In the genomic region with DNA sequence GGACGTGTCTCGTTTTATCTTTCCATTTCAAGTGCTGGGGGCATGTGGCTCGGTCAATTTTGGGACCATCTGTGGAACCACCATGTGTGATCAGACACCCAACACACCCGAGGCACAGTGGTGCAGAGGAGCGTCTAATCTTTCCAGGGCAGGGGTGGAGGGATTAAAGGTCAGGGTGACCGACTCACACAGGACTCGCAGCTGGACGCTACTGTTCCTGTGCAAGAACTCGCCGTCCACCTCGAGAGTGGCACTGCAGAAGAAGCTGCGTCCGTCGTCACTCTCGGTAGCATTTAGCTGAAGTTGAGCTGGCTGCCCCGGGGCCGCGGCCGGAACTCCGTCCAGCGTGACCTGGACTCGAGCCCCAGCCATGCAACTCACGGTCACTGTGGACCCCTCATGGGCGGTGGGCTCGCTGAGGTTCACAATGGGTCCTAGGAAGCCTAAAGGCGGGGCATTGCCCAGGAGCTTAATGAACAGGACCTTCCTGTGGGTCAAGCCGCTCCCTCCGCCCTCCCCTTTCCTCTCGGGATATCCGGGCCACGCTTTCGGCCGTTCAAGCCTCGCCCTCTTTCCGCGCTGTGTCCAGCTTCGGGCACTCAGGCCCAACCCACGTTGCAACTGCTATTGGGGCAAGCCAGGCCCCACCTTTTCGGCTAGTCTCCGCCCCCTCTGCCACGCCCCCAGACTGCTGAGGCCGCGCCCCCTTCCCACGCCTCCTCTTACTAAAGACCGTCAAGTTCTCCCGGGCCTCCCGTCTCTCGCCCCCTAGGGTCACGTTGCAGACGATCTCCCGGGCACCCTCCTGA, we compare ENCODE assay signal across 1 cellular context.
TF ChIP-seq lines count a peak whose summit lies in the region.

No MANE protein-coding gene starts in this region.

TF ChIP-seq in K562, 482 proteins besides CTCF, POLR2A, EP300 and RAD21 (continued from another document and continues in another):
- TF ChIP-seq, protein P1, sequence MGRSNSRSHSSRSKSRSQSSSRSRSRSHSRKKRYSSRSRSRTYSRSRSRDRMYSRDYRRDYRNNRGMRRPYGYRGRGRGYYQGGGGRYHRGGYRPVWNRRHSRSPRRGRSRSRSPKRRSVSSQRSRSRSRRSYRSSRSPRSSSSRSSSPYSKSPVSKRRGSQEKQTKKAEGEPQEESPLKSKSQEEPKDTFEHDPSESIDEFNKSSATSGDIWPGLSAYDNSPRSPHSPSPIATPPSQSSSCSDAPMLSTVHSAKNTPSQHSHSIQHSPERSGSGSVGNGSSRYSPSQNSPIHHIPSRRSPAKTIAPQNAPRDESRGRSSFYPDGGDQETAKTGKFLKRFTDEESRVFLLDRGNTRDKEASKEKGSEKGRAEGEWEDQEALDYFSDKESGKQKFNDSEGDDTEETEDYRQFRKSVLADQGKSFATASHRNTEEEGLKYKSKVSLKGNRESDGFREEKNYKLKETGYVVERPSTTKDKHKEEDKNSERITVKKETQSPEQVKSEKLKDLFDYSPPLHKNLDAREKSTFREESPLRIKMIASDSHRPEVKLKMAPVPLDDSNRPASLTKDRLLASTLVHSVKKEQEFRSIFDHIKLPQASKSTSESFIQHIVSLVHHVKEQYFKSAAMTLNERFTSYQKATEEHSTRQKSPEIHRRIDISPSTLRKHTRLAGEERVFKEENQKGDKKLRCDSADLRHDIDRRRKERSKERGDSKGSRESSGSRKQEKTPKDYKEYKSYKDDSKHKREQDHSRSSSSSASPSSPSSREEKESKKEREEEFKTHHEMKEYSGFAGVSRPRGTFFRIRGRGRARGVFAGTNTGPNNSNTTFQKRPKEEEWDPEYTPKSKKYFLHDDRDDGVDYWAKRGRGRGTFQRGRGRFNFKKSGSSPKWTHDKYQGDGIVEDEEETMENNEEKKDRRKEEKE (IDR thresholded peaks at IDR 0.05; ENCODE audit: borderline replicate concordance in 1 of 2, control insufficient read depth in 1 of 2, low read depth in 2 of 2, low read length in 1 of 2): no peak
- TF ChIP-seq PTBP1 (IDR thresholded peaks at IDR 0.05; ENCODE audit: low read depth, low read length) (no peak), BMI1 (IDR thresholded peaks at IDR 0.05; ENCODE audit: low read length) (no peak), ZNF124 (CRISPR knock-in tag; IDR thresholded peaks at IDR 0.05) (no peak), DACH1 (IDR thresholded peaks at IDR 0.05; ENCODE audit: partially characterized antibody) (no peak), MYNN (IDR thresholded peaks at IDR 0.05) (no peak), MYNN (CRISPR knock-in tag; IDR thresholded peaks at IDR 0.05) (no peak), NR2C1 (IDR thresholded peaks at IDR 0.05) (peak; percentile 72), NR2C1 (tag; IDR thresholded peaks at IDR 0.05) (0 out of 2 replicates have a peak, but pooled peaks have one; percentile 34), JUN (IDR thresholded peaks at IDR 0.05; ENCODE audit: borderline replicate concordance, low read depth, low read length) (peak; percentile 41; the same call in 1 of the 2 replicates), JUN (CRISPR knock-in tag; IDR thresholded peaks at IDR 0.05; ENCODE audit: borderline replicate concordance) (no peak), CBX3 (IDR thresholded peaks at IDR 0.05; ENCODE audit: borderline replicate concordance in 1 of 2, low read length in 2 of 2) (no peak), ZNF175 (CRISPR knock-in tag; IDR thresholded peaks at IDR 0.05; ENCODE audit: low read depth) (no peak), HMG20A (CRISPR knock-in tag; conservative IDR thresholded peaks at IDR 0.05) (no peak), HNRNPUL1 (IDR thresholded peaks at IDR 0.05; ENCODE audit: low read length) (no peak), ZNF23 (CRISPR knock-in tag; IDR thresholded peaks at IDR 0.05) (no peak), SAP30 (IDR thresholded peaks at IDR 0.05; ENCODE audit: borderline replicate concordance, insufficient read depth, low read depth, low read length, poor library complexity, severe bottlenecking) (peak; percentile 36), HIVEP1 (CRISPR knock-in tag; IDR thresholded peaks at IDR 0.05) (no peak), POLR2B (IDR thresholded peaks at IDR 0.05; ENCODE audit: low read depth, partially characterized antibody) (peak; percentile 57), PML (IDR thresholded peaks at IDR 0.05; ENCODE audit: low read length) (0 out of 2 replicates have a peak, but pooled peaks have one; percentile 40), NELFE (IDR thresholded peaks at IDR 0.05; ENCODE audit: insufficient read depth, insufficient read length) (no peak), ETV6 (IDR thresholded peaks at IDR 0.05; ENCODE audit: borderline replicate concordance in 1 of 2, low read depth in 2 of 2, low read length in 1 of 2) (no peak), ETV6 (CRISPR knock-in tag; IDR thresholded peaks at IDR 0.05; ENCODE audit: borderline replicate concordance) (peak; percentile 49; the same call in 1 of the 2 replicates), TSC22D4 (tag; IDR thresholded peaks at IDR 0.05) (no peak), ZNF239 (CRISPR knock-in tag; IDR thresholded peaks at IDR 0.05) (no peak), LEF1 (IDR thresholded peaks at IDR 0.05) (no peak), FIP1L1 (IDR thresholded peaks at IDR 0.05; ENCODE audit: low read depth, low read length, poor library complexity, severe bottlenecking) (peak; percentile 62), CBX2 (IDR thresholded peaks at IDR 0.05; ENCODE audit: insufficient read depth, low read length, poor library complexity, severe bottlenecking) (no peak), SAFB (IDR thresholded peaks at IDR 0.05; ENCODE audit: borderline replicate concordance, low read depth, low read length) (peak; percentile 42; the same call in 1 of the 2 replicates), ZBTB17 (CRISPR knock-in tag; IDR thresholded peaks at IDR 0.05) (no peak), NCOR1 (IDR thresholded peaks at IDR 0.05) (peak; percentile 75; the same call in 1 of the 2 replicates), MBD2 (IDR thresholded peaks at IDR 0.05; ENCODE audit: borderline replicate concordance, low read depth) (peak; percentile 30; the same call in 1 of the 2 replicates), CBX1 (IDR thresholded peaks at IDR 0.05; ENCODE audit: low read depth) (no peak), ZBED1 (IDR thresholded peaks at IDR 0.05) (no peak), FOXA1 (IDR thresholded peaks at IDR 0.05; ENCODE audit: borderline replicate concordance) (no peak), RBM15 (IDR thresholded peaks at IDR 0.05; ENCODE audit: insufficient read depth, low read length) (no peak)
- TF ChIP-seq, protein P2, sequence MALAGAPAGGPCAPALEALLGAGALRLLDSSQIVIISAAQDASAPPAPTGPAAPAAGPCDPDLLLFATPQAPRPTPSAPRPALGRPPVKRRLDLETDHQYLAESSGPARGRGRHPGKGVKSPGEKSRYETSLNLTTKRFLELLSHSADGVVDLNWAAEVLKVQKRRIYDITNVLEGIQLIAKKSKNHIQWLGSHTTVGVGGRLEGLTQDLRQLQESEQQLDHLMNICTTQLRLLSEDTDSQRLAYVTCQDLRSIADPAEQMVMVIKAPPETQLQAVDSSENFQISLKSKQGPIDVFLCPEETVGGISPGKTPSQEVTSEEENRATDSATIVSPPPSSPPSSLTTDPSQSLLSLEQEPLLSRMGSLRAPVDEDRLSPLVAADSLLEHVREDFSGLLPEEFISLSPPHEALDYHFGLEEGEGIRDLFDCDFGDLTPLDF (CRISPR knock-in tag; IDR thresholded peaks at IDR 0.05): peak; percentile 55; the same call in 1 of the 2 replicates
- TF ChIP-seq, protein P3, sequence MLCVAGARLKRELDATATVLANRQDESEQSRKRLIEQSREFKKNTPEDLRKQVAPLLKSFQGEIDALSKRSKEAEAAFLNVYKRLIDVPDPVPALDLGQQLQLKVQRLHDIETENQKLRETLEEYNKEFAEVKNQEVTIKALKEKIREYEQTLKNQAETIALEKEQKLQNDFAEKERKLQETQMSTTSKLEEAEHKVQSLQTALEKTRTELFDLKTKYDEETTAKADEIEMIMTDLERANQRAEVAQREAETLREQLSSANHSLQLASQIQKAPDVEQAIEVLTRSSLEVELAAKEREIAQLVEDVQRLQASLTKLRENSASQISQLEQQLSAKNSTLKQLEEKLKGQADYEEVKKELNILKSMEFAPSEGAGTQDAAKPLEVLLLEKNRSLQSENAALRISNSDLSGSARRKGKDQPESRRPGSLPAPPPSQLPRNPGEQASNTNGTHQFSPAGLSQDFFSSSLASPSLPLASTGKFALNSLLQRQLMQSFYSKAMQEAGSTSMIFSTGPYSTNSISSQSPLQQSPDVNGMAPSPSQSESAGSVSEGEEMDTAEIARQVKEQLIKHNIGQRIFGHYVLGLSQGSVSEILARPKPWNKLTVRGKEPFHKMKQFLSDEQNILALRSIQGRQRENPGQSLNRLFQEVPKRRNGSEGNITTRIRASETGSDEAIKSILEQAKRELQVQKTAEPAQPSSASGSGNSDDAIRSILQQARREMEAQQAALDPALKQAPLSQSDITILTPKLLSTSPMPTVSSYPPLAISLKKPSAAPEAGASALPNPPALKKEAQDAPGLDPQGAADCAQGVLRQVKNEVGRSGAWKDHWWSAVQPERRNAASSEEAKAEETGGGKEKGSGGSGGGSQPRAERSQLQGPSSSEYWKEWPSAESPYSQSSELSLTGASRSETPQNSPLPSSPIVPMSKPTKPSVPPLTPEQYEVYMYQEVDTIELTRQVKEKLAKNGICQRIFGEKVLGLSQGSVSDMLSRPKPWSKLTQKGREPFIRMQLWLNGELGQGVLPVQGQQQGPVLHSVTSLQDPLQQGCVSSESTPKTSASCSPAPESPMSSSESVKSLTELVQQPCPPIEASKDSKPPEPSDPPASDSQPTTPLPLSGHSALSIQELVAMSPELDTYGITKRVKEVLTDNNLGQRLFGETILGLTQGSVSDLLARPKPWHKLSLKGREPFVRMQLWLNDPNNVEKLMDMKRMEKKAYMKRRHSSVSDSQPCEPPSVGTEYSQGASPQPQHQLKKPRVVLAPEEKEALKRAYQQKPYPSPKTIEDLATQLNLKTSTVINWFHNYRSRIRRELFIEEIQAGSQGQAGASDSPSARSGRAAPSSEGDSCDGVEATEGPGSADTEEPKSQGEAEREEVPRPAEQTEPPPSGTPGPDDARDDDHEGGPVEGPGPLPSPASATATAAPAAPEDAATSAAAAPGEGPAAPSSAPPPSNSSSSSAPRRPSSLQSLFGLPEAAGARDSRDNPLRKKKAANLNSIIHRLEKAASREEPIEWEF (CRISPR knock-in tag; IDR thresholded peaks at IDR 0.05): no peak
- TF ChIP-seq, protein P4, sequence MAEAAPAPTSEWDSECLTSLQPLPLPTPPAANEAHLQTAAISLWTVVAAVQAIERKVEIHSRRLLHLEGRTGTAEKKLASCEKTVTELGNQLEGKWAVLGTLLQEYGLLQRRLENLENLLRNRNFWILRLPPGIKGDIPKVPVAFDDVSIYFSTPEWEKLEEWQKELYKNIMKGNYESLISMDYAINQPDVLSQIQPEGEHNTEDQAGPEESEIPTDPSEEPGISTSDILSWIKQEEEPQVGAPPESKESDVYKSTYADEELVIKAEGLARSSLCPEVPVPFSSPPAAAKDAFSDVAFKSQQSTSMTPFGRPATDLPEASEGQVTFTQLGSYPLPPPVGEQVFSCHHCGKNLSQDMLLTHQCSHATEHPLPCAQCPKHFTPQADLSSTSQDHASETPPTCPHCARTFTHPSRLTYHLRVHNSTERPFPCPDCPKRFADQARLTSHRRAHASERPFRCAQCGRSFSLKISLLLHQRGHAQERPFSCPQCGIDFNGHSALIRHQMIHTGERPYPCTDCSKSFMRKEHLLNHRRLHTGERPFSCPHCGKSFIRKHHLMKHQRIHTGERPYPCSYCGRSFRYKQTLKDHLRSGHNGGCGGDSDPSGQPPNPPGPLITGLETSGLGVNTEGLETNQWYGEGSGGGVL (CRISPR knock-in tag; IDR thresholded peaks at IDR 0.05): no peak
- TF ChIP-seq, protein P5, sequence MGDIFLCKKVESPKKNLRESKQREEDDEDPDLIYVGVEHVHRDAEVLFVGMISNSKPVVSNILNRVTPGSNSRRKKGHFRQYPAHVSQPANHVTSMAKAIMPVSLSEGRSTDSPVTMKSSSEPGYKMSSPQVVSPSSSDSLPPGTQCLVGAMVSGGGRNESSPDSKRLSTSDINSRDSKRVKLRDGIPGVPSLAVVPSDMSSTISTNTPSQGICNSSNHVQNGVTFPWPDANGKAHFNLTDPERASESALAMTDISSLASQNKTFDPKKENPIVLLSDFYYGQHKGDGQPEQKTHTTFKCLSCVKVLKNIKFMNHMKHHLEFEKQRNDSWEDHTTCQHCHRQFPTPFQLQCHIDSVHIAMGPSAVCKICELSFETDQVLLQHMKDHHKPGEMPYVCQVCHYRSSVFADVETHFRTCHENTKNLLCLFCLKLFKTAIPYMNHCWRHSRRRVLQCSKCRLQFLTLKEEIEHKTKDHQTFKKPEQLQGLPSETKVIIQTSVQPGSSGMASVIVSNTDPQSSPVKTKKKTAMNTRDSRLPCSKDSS (IDR thresholded peaks at IDR 0.05; ENCODE audit: low read depth, partially characterized antibody): no peak
- TF ChIP-seq, protein P6, sequence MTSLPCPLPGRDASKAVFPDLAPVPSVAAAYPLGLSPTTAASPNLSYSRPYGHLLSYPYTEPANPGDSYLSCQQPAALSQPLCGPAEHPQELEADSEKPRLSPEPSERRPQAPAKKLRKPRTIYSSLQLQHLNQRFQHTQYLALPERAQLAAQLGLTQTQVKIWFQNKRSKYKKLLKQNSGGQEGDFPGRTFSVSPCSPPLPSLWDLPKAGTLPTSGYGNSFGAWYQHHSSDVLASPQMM (CRISPR knock-in tag; IDR thresholded peaks at IDR 0.05): no peak
- TF ChIP-seq, protein P7, sequence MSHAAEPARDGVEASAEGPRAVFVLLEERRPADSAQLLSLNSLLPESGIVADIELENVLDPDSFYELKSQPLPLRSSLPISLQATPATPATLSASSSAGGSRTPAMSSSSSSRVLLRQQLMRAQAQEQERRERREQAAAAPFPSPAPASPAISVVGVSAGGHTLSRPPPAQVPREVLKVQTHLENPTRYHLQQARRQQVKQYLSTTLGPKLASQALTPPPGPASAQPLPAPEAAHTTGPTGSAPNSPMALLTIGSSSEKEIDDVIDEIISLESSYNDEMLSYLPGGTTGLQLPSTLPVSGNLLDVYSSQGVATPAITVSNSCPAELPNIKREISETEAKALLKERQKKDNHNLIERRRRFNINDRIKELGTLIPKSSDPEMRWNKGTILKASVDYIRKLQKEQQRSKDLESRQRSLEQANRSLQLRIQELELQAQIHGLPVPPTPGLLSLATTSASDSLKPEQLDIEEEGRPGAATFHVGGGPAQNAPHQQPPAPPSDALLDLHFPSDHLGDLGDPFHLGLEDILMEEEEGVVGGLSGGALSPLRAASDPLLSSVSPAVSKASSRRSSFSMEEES (CRISPR knock-in tag; IDR thresholded peaks at IDR 0.05): no peak
- TF ChIP-seq, protein P8, sequence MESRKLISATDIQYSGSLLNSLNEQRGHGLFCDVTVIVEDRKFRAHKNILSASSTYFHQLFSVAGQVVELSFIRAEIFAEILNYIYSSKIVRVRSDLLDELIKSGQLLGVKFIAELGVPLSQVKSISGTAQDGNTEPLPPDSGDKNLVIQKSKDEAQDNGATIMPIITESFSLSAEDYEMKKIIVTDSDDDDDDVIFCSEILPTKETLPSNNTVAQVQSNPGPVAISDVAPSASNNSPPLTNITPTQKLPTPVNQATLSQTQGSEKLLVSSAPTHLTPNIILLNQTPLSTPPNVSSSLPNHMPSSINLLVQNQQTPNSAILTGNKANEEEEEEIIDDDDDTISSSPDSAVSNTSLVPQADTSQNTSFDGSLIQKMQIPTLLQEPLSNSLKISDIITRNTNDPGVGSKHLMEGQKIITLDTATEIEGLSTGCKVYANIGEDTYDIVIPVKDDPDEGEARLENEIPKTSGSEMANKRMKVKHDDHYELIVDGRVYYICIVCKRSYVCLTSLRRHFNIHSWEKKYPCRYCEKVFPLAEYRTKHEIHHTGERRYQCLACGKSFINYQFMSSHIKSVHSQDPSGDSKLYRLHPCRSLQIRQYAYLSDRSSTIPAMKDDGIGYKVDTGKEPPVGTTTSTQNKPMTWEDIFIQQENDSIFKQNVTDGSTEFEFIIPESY (CRISPR knock-in tag; IDR thresholded peaks at IDR 0.05): no peak
